1 cellular context compared by ENCODE assay signal in genomic region chr3:114764056-114764492, GRCh38.
TF ChIP-seq lines count a peak whose summit lies in the region.

No MANE protein-coding gene starts in this region.

TF ChIP-seq in WTC11, 78 proteins besides CTCF, POLR2A, EP300 and RAD21 (continued from another document):
- TF ChIP-seq AFF4 (CRISPR knock-in tag; IDR thresholded peaks at IDR 0.05; ENCODE audit: borderline replicate concordance) = no peak
